Comparison of ENCODE assay signal across 8 cellular contexts in genomic region chr11:72642815-72643511, GRCh38. TPM values are rescaled to one million over a fixed set of nuclear protein-coding genes. Genes with fewer than 3 reads are reported as not detected.
DNase-seq lines count a peak whose midpoint lies in the region; ATAC-seq and TF ChIP-seq lines count a peak whose summit lies in the region.

No MANE protein-coding gene starts in this region.

- 2 to 3% methylated on average over 51 to 58 of the region's 62 CpGs for WGBS in mesodermal cell (ENCODE audit: insufficient coverage in 2 of 2), 2 experiments

- DNase-seq in AG04449 (ENCODE audit: low read depth, low spot score) (no peak), NCI-H69 (lab: John Stamatoyannopoulos, UW) (peak; percentile 84)
- DNase-seq in activated CD8-positive, alpha-beta memory T cell treated with anti-CD3 and anti-CD28 coated beads for 4 hours (ENCODE audit: low read depth in 2 of 2) = peak; percentile 17 to 30
- peak; percentile 35 to 38 for DNase-seq in stimulated activated CD8-positive, alpha-beta memory T cell treated with anti-CD3 and anti-CD28 coated beads, Interleukin-2, amount 100 ng/mL, for 1 hour (ENCODE audit: low read depth in 2 of 2)

- CTCF ChIA-PET in AG04449 (lab: Yijun Ruan, JAX) = interaction anchor here (0.6 to 6.2 kb wide), 30 partner anchors 10 to 534 kb away, joined by 3 to 55 read pairs (median 4); partner anchors contain the start of gene PDE2A

- TF ChIP-seq CTCF in AG04449 (IDR thresholded peaks at IDR 0.05; ENCODE audit: insufficient read depth, low read length, missing control alignments) = peak; percentile 93

- H3K27ac ChIP-seq in mesodermal cell (ENCODE audit: low read depth, low read length, severe bottlenecking) = no peak overlapping the region

- ATAC-seq in GM21390 (IDR thresholded peaks at IDR 0.05; ENCODE audit: unreplicated experiment) (peak; percentile 53), HG03565 (IDR thresholded peaks at IDR 0.05; ENCODE audit: unreplicated experiment) (no peak)

- no peaks in the 10 kb centered on the region for H3K36me3 ChIP-seq in endocrine pancreas (ENCODE audit: control insufficient read depth, insufficient read depth, low read length)
- no peaks in the 10 kb centered on the region for H3K36me3 ChIP-seq in mesodermal cell (ENCODE audit: control insufficient read depth, insufficient read depth, low read length)

- H3K4me1 ChIP-seq in endocrine pancreas (ENCODE audit: control insufficient read depth, insufficient read depth, low read length) (no peaks in the 10 kb centered on the region), mesodermal cell (ENCODE audit: control insufficient read depth, insufficient read depth, low read length, poor library complexity, severe bottlenecking) (no peaks in the 10 kb centered on the region)

- H3K9ac ChIP-seq in endocrine pancreas (ENCODE audit: control insufficient read depth, insufficient read depth, low read length) = peak overlapping the region; percentile 1

- H3K27me3 ChIP-seq in endocrine pancreas (ENCODE audit: control insufficient read depth, insufficient read depth, low read length) = no peaks in the 10 kb centered on the region

- peak overlapping the region; percentile 52 for H3K4me3 ChIP-seq in AG04449 (ENCODE audit: low read depth, low read length)
- no peak overlapping the region for H3K4me3 ChIP-seq in endocrine pancreas (ENCODE audit: control insufficient read depth, insufficient read depth, low read length)
- peak overlapping the region; percentile 35 for H3K4me3 ChIP-seq in mesodermal cell (ENCODE audit: extremely low read depth, insufficient read depth, low read length, poor library complexity, severe bottlenecking)

- H3K9me3 ChIP-seq in endocrine pancreas (ENCODE audit: control insufficient read depth, low read length) (no peaks in the 10 kb centered on the region), mesodermal cell (ENCODE audit: control insufficient read depth, low read length) (no peaks in the 10 kb centered on the region)

- POLR2A ChIA-PET in AG04449 (lab: Yijun Ruan, JAX) = no interaction called here

RNA-seq across cellular contexts. Expression of gene PDE2A, which starts 31.3 kb away (rescaled TPM):
- polyA plus RNA-seq in mesodermal cell (2013, experiment 1 of 2) = 9.3 TPM
- polyA plus RNA-seq in mesodermal cell (2013, experiment 2 of 2) = 11.2 TPM
